ENCODE assay signal across 2 cellular contexts in genomic region chr20:10644458-10645204, GRCh38.
TF ChIP-seq lines count a peak whose summit lies in the region.

No MANE protein-coding gene starts in this region.

TF ChIP-seq in HepG2, 621 proteins besides CTCF, POLR2A, EP300 and RAD21 (continued from another document):
- TF ChIP-seq ZNF142 (CRISPR knock-in tag; IDR thresholded peaks at IDR 0.05) (no peak), SRSF9 (IDR thresholded peaks at IDR 0.05; ENCODE audit: borderline replicate concordance, insufficient read depth, low read depth, low read length, poor library complexity, severe bottlenecking) (no peak), FOXM1 (CRISPR knock-in tag; IDR thresholded peaks at IDR 0.05) (no peak), KLF11 (CRISPR knock-in tag; IDR thresholded peaks at IDR 0.05) (no peak), HDAC6 (IDR thresholded peaks at IDR 0.05; ENCODE audit: low read depth, low read length) (no peak), ZNF782 (CRISPR knock-in tag; IDR thresholded peaks at IDR 0.05; ENCODE audit: borderline replicate concordance) (0 out of 2 replicates have a peak, but pooled peaks have one; percentile 21), KDM5B (CRISPR knock-in tag; IDR thresholded peaks at IDR 0.05; ENCODE audit: borderline replicate concordance) (no peak), RBFOX2 (IDR thresholded peaks at IDR 0.05; ENCODE audit: low read depth, low read length) (0 out of 2 replicates have a peak, but pooled peaks have one; percentile 27), ZBTB34 (CRISPR knock-in tag; IDR thresholded peaks at IDR 0.05) (no peak), ZNF224 (CRISPR knock-in tag; IDR thresholded peaks at IDR 0.05) (no peak), POLR2AphosphoS2 (IDR thresholded peaks at IDR 0.05; ENCODE audit: low read depth, low read length) (no peak), POLR2G (IDR thresholded peaks at IDR 0.05; ENCODE audit: low read depth, low read length) (peak; percentile 44; the same call in 1 of the 2 replicates)
- TF ChIP-seq, protein P1, sequence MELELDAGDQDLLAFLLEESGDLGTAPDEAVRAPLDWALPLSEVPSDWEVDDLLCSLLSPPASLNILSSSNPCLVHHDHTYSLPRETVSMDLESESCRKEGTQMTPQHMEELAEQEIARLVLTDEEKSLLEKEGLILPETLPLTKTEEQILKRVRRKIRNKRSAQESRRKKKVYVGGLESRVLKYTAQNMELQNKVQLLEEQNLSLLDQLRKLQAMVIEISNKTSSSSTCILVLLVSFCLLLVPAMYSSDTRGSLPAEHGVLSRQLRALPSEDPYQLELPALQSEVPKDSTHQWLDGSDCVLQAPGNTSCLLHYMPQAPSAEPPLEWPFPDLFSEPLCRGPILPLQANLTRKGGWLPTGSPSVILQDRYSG (CRISPR knock-in tag; IDR thresholded peaks at IDR 0.05): no peak
- TF ChIP-seq, protein P2, sequence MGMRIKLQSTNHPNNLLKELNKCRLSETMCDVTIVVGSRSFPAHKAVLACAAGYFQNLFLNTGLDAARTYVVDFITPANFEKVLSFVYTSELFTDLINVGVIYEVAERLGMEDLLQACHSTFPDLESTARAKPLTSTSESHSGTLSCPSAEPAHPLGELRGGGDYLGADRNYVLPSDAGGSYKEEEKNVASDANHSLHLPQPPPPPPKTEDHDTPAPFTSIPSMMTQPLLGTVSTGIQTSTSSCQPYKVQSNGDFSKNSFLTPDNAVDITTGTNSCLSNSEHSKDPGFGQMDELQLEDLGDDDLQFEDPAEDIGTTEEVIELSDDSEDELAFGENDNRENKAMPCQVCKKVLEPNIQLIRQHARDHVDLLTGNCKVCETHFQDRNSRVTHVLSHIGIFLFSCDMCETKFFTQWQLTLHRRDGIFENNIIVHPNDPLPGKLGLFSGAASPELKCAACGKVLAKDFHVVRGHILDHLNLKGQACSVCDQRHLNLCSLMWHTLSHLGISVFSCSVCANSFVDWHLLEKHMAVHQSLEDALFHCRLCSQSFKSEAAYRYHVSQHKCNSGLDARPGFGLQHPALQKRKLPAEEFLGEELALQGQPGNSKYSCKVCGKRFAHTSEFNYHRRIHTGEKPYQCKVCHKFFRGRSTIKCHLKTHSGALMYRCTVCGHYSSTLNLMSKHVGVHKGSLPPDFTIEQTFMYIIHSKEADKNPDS (CRISPR knock-in tag; IDR thresholded peaks at IDR 0.05): no peak
TF ChIP-seq in HepG2: peak in this region for 4.

TF ChIP-seq in GM12878, 131 proteins besides CTCF, POLR2A, EP300 and RAD21 (continued from another document):
- TF ChIP-seq YY1 (IDR thresholded peaks at IDR 0.05; ENCODE audit: low read depth, low read length): no peak
